Comparison of ENCODE assay signal across 17 cellular contexts in genomic region chr9:119955276-119955675, GRCh38.
"Had no signal": no experiment of that assay in that cellular context is flagged by ENCODE, and none has a peak within 500 bp of the region (broad histone marks: within the 10 kb centered on the region; RNA-seq: fewer than 3 reads in every experiment).

No MANE protein-coding gene starts in this region.

- H3K27ac ChIP-seq: foreskin keratinocyte, hepatocyte, neutrophil, right atrium auricular region, tibial nerve, upper lobe of right lung, vagina had no signal

- DNase-seq: dermis blood vessel endothelial cell; foreskin keratinocyte; head of caudate nucleus; kidney glomerular epithelial cell; naive thymus-derived CD4-positive, alpha-beta T cell; nephron progenitor cell; posterior cingulate gyrus; sigmoid colon; small intestine; stimulated activated CD4-positive, alpha-beta T cell treated with anti-CD3 and anti-CD28 coated beads, Interleukin-12 subunit alpha, Interleukin-12 subunit beta, amount 100 ng/mL, for 4 hours; stimulated activated naive CD4-positive, alpha-beta T cell treated with Interleukin-2 at 50 U/mL for 16 hours; upper lobe of right lung had no signal

- H3K4me2 ChIP-seq: hepatocyte had no signal

- H3K4me3 ChIP-seq: hepatocyte, right atrium auricular region, sigmoid colon, tibial nerve, upper lobe of right lung, vagina had no signal

- ATAC-seq: foreskin keratinocyte; naive thymus-derived CD4-positive, alpha-beta T cell; upper lobe of right lung had no signal

- H3K9me3 ChIP-seq: neutrophil, right atrium auricular region, sigmoid colon, tibial nerve, upper lobe of right lung, vagina had no signal

- H2AFZ ChIP-seq: hepatocyte had no signal

- H3K36me3 ChIP-seq: neutrophil, right atrium auricular region, sigmoid colon, tibial nerve, upper lobe of right lung, vagina had no signal

- H3K4me1 ChIP-seq: foreskin keratinocyte, right atrium auricular region, upper lobe of right lung had no signal

- H3K27me3 ChIP-seq: right atrium auricular region, sigmoid colon, tibial nerve, upper lobe of right lung, vagina had no signal

- H3K79me2 ChIP-seq: hepatocyte had no signal
